In the genomic region with DNA sequence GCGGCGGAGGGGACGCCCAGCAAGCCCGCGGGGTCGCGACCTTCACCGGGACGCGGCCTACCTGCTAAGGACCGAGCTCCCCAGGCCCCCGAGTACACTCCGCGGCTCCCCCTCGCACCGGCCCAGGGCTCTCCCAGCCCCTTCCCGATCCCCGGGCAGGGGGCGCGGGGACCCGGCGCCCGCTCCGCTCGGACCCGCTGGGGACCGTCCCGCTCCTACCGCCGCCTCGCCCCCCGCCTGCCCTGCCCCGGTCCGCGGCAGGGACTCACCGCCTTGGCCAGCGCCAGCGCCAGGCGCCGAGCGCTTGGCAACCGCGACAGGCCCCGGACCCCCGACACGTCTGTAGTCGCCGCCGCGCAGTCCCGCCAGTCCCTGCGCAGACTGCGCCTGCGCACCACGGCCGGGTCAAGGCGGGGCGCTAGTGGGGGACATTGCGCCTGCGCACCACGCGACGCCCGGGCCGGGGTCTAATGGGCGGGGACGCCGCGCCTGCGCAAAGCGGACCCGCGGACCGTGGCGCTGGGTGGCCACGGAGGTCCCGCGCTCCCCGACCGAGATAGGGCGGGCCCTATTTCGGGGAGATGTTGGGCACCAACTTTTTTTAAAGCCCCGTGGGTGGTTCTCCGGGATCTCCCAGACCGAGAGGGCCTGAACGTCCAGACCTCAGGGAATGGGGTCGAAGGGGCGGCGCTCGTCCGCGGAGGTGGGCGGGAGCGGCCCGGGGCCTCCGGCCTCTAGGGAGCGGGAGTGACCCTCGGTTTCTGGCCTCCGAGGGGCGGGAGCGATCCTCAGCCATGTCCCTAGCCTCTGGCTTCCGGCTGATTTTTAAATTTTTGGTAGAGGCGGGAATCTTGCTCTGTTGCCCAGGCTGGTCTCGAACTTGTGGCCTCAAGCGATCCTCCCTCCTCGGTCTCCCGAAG, we compare ENCODE assay signal across 8 cellular contexts.
DNase-seq lines count a peak whose midpoint lies in the region; ATAC-seq and TF ChIP-seq lines count a peak whose summit lies in the region.
"Not testable (repeated sequence)": the region's sequence is repeated elsewhere in the genome, so short reads cannot be mapped to it uniquely, and the experiment has no call there.

No MANE protein-coding gene starts in this region.

- H3K27me3 ChIP-seq in cardiac muscle cell = not testable (repeated sequence)

- in situ Hi-C loops in Caki2 (cut with HindIII; ENCODE audit: low pct_unique_long_range_greater_than_20kb, low sequenced_read_pairs) = not testable (repeated sequence)

- H3K4me1 ChIP-seq in cardiac muscle cell (ENCODE audit: low read depth) = not testable (repeated sequence)

- H3K9me3 Mint-ChIP-seq in neural crest cell = not testable (repeated sequence)

- H3K27ac Mint-ChIP-seq in neural crest cell (ENCODE audit: unreplicated experiment) = not testable (repeated sequence)

- DNase-seq in Caki2 (ENCODE audit: low read depth) (peak; percentile 83), T-helper 2 cell (peak; percentile 84 to 94 (median 92)), cardiac muscle cell (ENCODE audit: low read depth in 1 of 2, low spot score in 1 of 2) (peak; percentile 84 to 93), neural crest cell (ENCODE audit: low read depth, low spot score) (peak; percentile 99)
- DNase-seq in stimulated activated CD8-positive, alpha-beta memory T cell treated with anti-CD3 and anti-CD28 coated beads, Interleukin-4, amount 100 ng/mL, for 48 hours = peak; percentile 97

- not testable (repeated sequence) for H3K36me3 Mint-ChIP-seq in neural crest cell (ENCODE audit: low read depth)

- H3K4me3 Mint-ChIP-seq in neural crest cell = peak overlapping the region; percentile 80

- H3K27ac ChIP-seq in angular gyrus (ENCODE audit: low read depth, low read length) = peak overlapping the region; percentile 66
- H3K27ac ChIP-seq in cardiac muscle cell = peak overlapping the region; percentile 78

- peak overlapping the region; percentile 61 for H3K4me3 ChIP-seq in cardiac muscle cell

- ATAC-seq in GM21381 (IDR thresholded peaks at IDR 0.05; ENCODE audit: unreplicated experiment) (peak; percentile 89), HG03457 (IDR thresholded peaks at IDR 0.05; ENCODE audit: unreplicated experiment) (peak; percentile 76)

- H3K36me3 ChIP-seq in cardiac muscle cell = not testable (repeated sequence)

- not testable (repeated sequence) for H3K4me1 Mint-ChIP-seq in neural crest cell

- not testable (repeated sequence) for H3K27me3 Mint-ChIP-seq in neural crest cell (ENCODE audit: low read depth)

- not testable (repeated sequence) for TF ChIP-seq CTCF in cardiac muscle cell (IDR thresholded peaks at IDR 0.05; ENCODE audit: low read depth, low read length); neural crest cell (conservative IDR thresholded peaks at IDR 0.05)

- H3K9me3 ChIP-seq in cardiac muscle cell (ENCODE audit: low read depth) = not testable (repeated sequence)

Comparison
In these comparisons a context has a peak if more than half of its experiments do, and no peak if none do; other contexts are left out.
1. Peak in every context shown above with its lines: DNase-seq, ATAC-seq, H3K4me3 ChIP-seq and H3K27ac ChIP-seq.